15 cellular contexts compared by ENCODE assay signal in the genomic region with DNA sequence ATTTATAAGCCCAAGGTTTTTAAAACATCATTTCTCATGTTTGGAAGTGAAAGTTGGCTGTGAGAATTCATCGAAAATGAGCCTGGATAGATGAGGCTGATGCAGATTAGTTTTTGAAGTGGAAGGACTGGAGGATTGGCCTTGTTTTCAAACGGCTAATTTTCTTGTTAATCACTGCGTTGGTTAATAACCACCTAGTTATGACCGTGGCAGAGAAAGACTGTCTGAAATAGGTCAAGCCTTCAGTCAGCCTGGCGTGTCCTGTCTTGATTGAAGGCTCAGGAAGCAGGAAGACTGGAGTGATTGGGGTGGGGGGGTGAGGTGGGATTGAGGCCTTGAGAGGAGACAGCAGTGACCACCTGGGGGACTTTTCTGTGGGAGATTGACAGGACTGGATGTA.
"Had no signal": no experiment of that assay in that cellular context is flagged by ENCODE, and none has a peak within 500 bp of the region (broad histone marks: within the 10 kb centered on the region; RNA-seq: fewer than 3 reads in every experiment).

No MANE protein-coding gene starts in this region.

- H3K36me3 ChIP-seq: heart right ventricle, left ventricle myocardium inferior, lower lobe of right lung had no signal

- H3K27ac ChIP-seq: dorsolateral prefrontal cortex, heart right ventricle, left ventricle myocardium inferior, lower lobe of right lung, psoas muscle had no signal

- H3K4me3 ChIP-seq: dorsolateral prefrontal cortex, heart right ventricle, left ventricle myocardium inferior, lower lobe of right lung, psoas muscle had no signal

- H3K9me3 ChIP-seq: heart right ventricle, left ventricle myocardium inferior, lower lobe of right lung, psoas muscle had no signal

- DNase-seq: cortex of kidney; dorsolateral prefrontal cortex; effector CD8-positive, alpha-beta T cell; heart right ventricle; hypothalamus; left ventricle myocardium inferior; lower lobe of right lung; naive B cell; occipital lobe; psoas muscle; right cardiac atrium; small intestine; stimulated activated CD4-positive, alpha-beta T cell treated with anti-CD3 and anti-CD28 coated beads, Interleukin-12 subunit alpha, Interleukin-12 subunit beta, amount 100 ng/mL, for 4 hours; stimulated activated naive CD4-positive, alpha-beta T cell treated with Interleukin-2 at 50 U/mL for 16 hours; trophoblast cell had no signal

- H3K4me1 ChIP-seq: heart right ventricle, left ventricle myocardium inferior, lower lobe of right lung, psoas muscle had no signal
